ENCODE assay signal across 15 cellular contexts in the genomic region with DNA sequence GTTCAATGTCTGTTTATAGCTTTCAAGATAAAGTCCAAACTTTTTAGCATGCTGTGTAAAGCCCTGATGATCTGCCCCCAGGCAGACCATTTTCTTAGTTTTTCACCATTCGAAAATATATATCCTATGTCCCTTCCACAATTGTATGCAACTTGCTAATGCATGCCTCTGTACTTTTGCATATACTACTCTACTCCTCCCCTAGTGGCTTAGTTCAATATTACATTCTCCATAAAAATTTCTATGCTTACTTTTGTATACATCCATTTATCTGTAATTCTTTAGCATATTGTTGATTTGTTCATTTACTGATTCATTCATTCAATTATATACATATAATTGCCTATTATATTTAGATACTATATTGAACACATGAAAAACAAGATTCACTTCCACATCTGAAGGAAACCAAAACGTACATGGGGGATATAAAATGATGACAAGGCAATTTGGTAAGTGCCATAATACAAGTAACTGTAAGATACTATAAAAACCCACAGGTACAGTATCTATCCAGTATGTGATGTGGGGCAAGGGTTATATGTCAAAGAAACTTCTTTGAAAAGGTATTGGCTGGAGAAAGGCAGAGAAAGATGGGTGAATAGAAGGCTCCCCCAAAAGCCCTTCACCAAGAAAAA.
DNase-seq lines count a peak whose midpoint lies in the region; ATAC-seq, FAIRE-seq and TF ChIP-seq lines count a peak whose summit lies in the region.
"Had no signal": no experiment of that assay in that cellular context is flagged by ENCODE, and none has a peak within 500 bp of the region (broad histone marks: within the 10 kb centered on the region; RNA-seq: fewer than 3 reads in every experiment).

No MANE protein-coding gene starts in this region.

- WGBS in K562 (ENCODE audit: insufficient coverage, low coverage, missing lambda C conversion rate): 4% methylated on average over 2 of the region's 2 CpGs

- no peaks in the 10 kb centered on the region for H3K27me3 Mint-ChIP-seq in nephron (ENCODE audit: low read depth)

- TF ChIP-seq RAD21 in K562 (CRISPR knock-in tag; conservative IDR thresholded peaks at IDR 0.05 in 1 of 2, IDR thresholded peaks at IDR 0.05 in 1 of 2): no peak

- DNase-seq in K562 (ENCODE audit: extremely low read depth in 1 of 4, low spot score in 3 of 4): no peak
- no peak for DNase-seq in uterus
- DNase-seq in NCI-H187 (lab: John Stamatoyannopoulos, UW): no peak
- DNase-seq: activated CD4-positive, alpha-beta T cell treated with anti-CD3 and anti-CD28 coated beads for 48 hours; activated T-cell treated with anti-CD3 and anti-CD28 coated beads, Interleukin-2, amount 50 U/mL, for 48 hours; erythroblast; left colon; NCI-H1092 treated with DMSO at 0.1 percent for 48 hours; NCI-H510A; substantia nigra had no signal

- H3K36me3 Mint-ChIP-seq in nephron (ENCODE audit: low read depth): no peaks in the 10 kb centered on the region

- H3K27ac Mint-ChIP-seq in nephron: no peak overlapping the region

- 0 out of 3 replicates have a peak, but pooled peaks have one; percentile 5 for TF ChIP-seq CTCF in GM12872 (IDR thresholded peaks at IDR 0.05; ENCODE audit: insufficient read depth, low read depth, low read length)
- 0 out of 2 replicates have a peak, but pooled peaks have one; percentile 15 for TF ChIP-seq CTCF in LNCAP (IDR thresholded peaks at IDR 0.05)
- TF ChIP-seq CTCF in K562 (IDR thresholded peaks at IDR 0.05 in 2 of 3, conservative IDR thresholded peaks at IDR 0.05 in 1 of 3; ENCODE audit: insufficient read depth in 2 of 3, low read depth in 1 of 3, low read length in 3 of 3): no peak
- TF ChIP-seq CTCF in nephron (IDR thresholded peaks at IDR 0.05; ENCODE audit: unreplicated experiment in 3 of 3): peak in 2 of 3 experiments; percentile 12 to 40
- TF ChIP-seq CTCF in uterus (IDR thresholded peaks at IDR 0.05): no peak

- H3K9me3 ChIP-seq in K562 (replicated peaks; ENCODE audit: control insufficient read depth, insufficient read depth, low read depth, low read length) (no peaks in the 10 kb centered on the region), uterus (no peaks in the 10 kb centered on the region)

- H3K4me2 ChIP-seq in K562 (ENCODE audit: insufficient read depth, low read length): no peak overlapping the region

- no peak overlapping the region for H3K4me3 Mint-ChIP-seq in nephron

- H4K20me1 ChIP-seq in K562 (replicated peaks; ENCODE audit: control insufficient read depth, insufficient read depth, low read length): no peaks in the 10 kb centered on the region

- no peak for TF ChIP-seq EP300 in K562 (IDR thresholded peaks at IDR 0.05; ENCODE audit: low read length)

- H3K9me1 ChIP-seq in K562 (ENCODE audit: control insufficient read depth, insufficient read depth, low read length): no peaks in the 10 kb centered on the region

- H3K4me1 ChIP-seq in K562 (replicated peaks in 1 of 2; ENCODE audit: control insufficient read depth in 2 of 2, insufficient read depth in 2 of 2, low read length in 2 of 2): no peaks in the 10 kb centered on the region
- H3K4me1 ChIP-seq in uterus: no peaks in the 10 kb centered on the region

- POLR2A ChIA-PET in K562 (lab: Yijun Ruan, JAX): no interaction called here

- H3K27ac ChIP-seq in K562 (ENCODE audit: extremely low read depth, low read depth, low read length) (no peak overlapping the region), uterus (no peak overlapping the region)
- H3K27ac ChIP-seq: RWPE1 had no signal

- no peak overlapping the region for H3K4me3 ChIP-seq in K562
- no peak overlapping the region for H3K4me3 ChIP-seq in uterus

- H3K9ac ChIP-seq in K562 (ENCODE audit: insufficient read depth in 1 of 2, low read depth in 2 of 2, low read length in 2 of 2): no peak overlapping the region

- no peak for ATAC-seq in K562
- ATAC-seq in HG02840 (IDR thresholded peaks at IDR 0.05; ENCODE audit: low FRiP score, unreplicated experiment): no peak
- ATAC-seq: left colon had no signal

- CTCF ChIA-PET in K562 (lab: Yijun Ruan, JAX; ENCODE audit: low intra/inter-chr PET ratio): no interaction called here

- H3K36me3 ChIP-seq in K562 (ENCODE audit: control insufficient read depth, insufficient read depth, low read length): no peaks in the 10 kb centered on the region
- no peaks in the 10 kb centered on the region for H3K36me3 ChIP-seq in uterus

- peaks cover 3% of the 10 kb centered on the region for H3K9me3 Mint-ChIP-seq in nephron

- intact Hi-C loops in K562 (cut with micrococcal nuclease) (no loop called here), uterus (cut with DNase I; ENCODE audit: low total_unique reads) (no loop called here)

- no peak overlapping the region for H2AFZ ChIP-seq in K562 (ENCODE audit: low read depth, low read length)

- H3K4me1 Mint-ChIP-seq in nephron: no peaks in the 10 kb centered on the region

- no peaks in the 10 kb centered on the region for H3K79me2 ChIP-seq in K562 (ENCODE audit: control insufficient read depth, insufficient read depth, low read length)

- in situ Hi-C loops in K562 (cut with MboI): no loop called here

- BruUV-seq in K562 (replicated peaks; lab: Mats Ljungman, UMichigan): no TSS peak

- TF ChIP-seq POLR2A in K562 (conservative IDR thresholded peaks at IDR 0.05) (no peak), uterus (IDR thresholded peaks at IDR 0.05) (no peak)

- H3K27me3 ChIP-seq in K562 (ENCODE audit: control insufficient read depth in 2 of 2, insufficient read depth in 2 of 2, low read length in 2 of 2): no peaks in the 10 kb centered on the region
- no peaks in the 10 kb centered on the region for H3K27me3 ChIP-seq in uterus

- no peak for FAIRE-seq in K562 (lab: Jason Lieb, UNC)

TF ChIP-seq in K562, 482 proteins besides CTCF, POLR2A, EP300 and RAD21:
- no peak for TF ChIP-seq NBN (IDR thresholded peaks at IDR 0.05; ENCODE audit: low read depth)
- peak; percentile 30; the same call in 1 of the 2 replicates for TF ChIP-seq ZNF316 (IDR thresholded peaks at IDR 0.05)
- TF ChIP-seq MAFK (IDR thresholded peaks at IDR 0.05; ENCODE audit: low read length): peak; percentile 62
- TF ChIP-seq MAFF (IDR thresholded peaks at IDR 0.05; ENCODE audit: low read length): peak; percentile 41; the same call in 1 of the 2 replicates

Comparison
In these comparisons a context has a peak if more than half of its experiments do, and no peak if none do; other contexts are left out.
1. CTCF ChIP-seq: peak in GM12872 (single experiment), LNCAP (single experiment) and nephron (2 of 3); none in K562 (0 of 3) and uterus (0 of 4).